ENCODE assay signal across 9 cellular contexts in genomic region chr2:148653437-148653836, GRCh38. TPM values are rescaled to one million over a fixed set of nuclear protein-coding genes. Genes with fewer than 3 reads are reported as not detected.
A peak's percentile ranks its signal among the peaks of the same experiment; 100 is the strongest.
DNase-seq lines count a peak whose midpoint lies in the region; ATAC-seq and TF ChIP-seq lines count a peak whose summit lies in the region.
"Had no signal": no experiment of that assay in that cellular context is flagged by ENCODE, and none has a peak within 500 bp of the region (broad histone marks: within the 10 kb centered on the region; RNA-seq: fewer than 3 reads in every experiment).

No MANE protein-coding gene starts in this region.

- H3K4me1 Mint-ChIP-seq in stimulated activated naive CD8-positive, alpha-beta T cell treated with anti-CD3 and anti-CD28 coated beads, Interleukin-15, Interleukin-2, amounts not matched to agents 100 ng/mL and 50 ng/mL, for 24 hours (ENCODE audit: low read depth): peaks cover 90% of the 10 kb centered on the region

- no peaks in the 10 kb centered on the region for H3K36me3 ChIP-seq in OCI-LY7 (ENCODE audit: insufficient read depth, low read length)
- H3K36me3 ChIP-seq in HAP-1 (replicated peaks): no peaks in the 10 kb centered on the region
- H3K36me3 ChIP-seq in osteoblast (ENCODE audit: insufficient read depth, low read length): no peaks in the 10 kb centered on the region

- no peak overlapping the region for H3K4me3 ChIP-seq in OCI-LY7 (ENCODE audit: low read depth, low read length, poor library complexity, severe bottlenecking)
- no peak overlapping the region for H3K4me3 ChIP-seq in HAP-1
- H3K4me3 ChIP-seq in osteoblast (ENCODE audit: insufficient read depth, low read length): no peak overlapping the region

- in situ Hi-C loops in HAP-1 (cut with MboI; ENCODE audit: low sequenced_read_pairs): no loop called here

- DNase-seq in Right ventricle myocardium superior: no peak
- DNase-seq in left cardiac atrium: no peak
- DNase-seq in OCI-LY7 (ENCODE audit: low spot score): peak; percentile 18
- no peak for DNase-seq in HAP-1 (ENCODE audit: low spot score in 2 of 2)
- no peak for DNase-seq in osteoblast (ENCODE audit: insufficient read length, low spot score, missing footprints)
- no peak for DNase-seq in activated naive CD4-positive, alpha-beta T cell treated with anti-CD3 and anti-CD28 coated beads, Interleukin-2, amount 50 U/mL, for 16 hours

- H3K27me3 ChIP-seq in HAP-1 (ENCODE audit: low read depth): no peaks in the 10 kb centered on the region
- H3K27me3 ChIP-seq in osteoblast (ENCODE audit: insufficient read depth, low read length): no peaks in the 10 kb centered on the region

- peak overlapping the region; percentile 3 for H3K4me3 Mint-ChIP-seq in stimulated activated naive CD8-positive, alpha-beta T cell treated with anti-CD3 and anti-CD28 coated beads, Interleukin-15, Interleukin-2, amounts not matched to agents 100 ng/mL and 50 ng/mL, for 24 hours
- H3K4me3 Mint-ChIP-seq: neural crest cell had no signal

- H3K9me2 ChIP-seq in OCI-LY7 (ENCODE audit: insufficient read depth, low read length): no peaks in the 10 kb centered on the region

- H3K9me3 ChIP-seq in OCI-LY7 (ENCODE audit: low read length) (no peaks in the 10 kb centered on the region), HAP-1 (no peaks in the 10 kb centered on the region), osteoblast (ENCODE audit: low read depth, low read length) (no peaks in the 10 kb centered on the region)

- H4K20me1 ChIP-seq in OCI-LY7 (ENCODE audit: insufficient read depth, low read length) (peaks cover 65% of the 10 kb centered on the region), osteoblast (ENCODE audit: insufficient read depth, low read length) (peaks cover 86% of the 10 kb centered on the region)

- H3K79me2 ChIP-seq in OCI-LY7 (ENCODE audit: insufficient read depth, low read depth, low read length): peaks cover 100% of the 10 kb centered on the region
- peaks cover 99% of the 10 kb centered on the region for H3K79me2 ChIP-seq in osteoblast (ENCODE audit: insufficient read depth, low read length)

- intact Hi-C loops in Right ventricle myocardium superior (cut with DNase I): loop anchor here (10.0 kb wide), 1 partner anchor 111 kb away; no protein-coding TSS in a partner anchor
- intact Hi-C loops in left cardiac atrium (cut with DNase I): no loop called here
- intact Hi-C loops in OCI-LY7 (cut with micrococcal nuclease; ENCODE audit: unreplicated experiment): loop anchor here (10.0 kb wide), 1 partner anchor 511 kb away; no protein-coding TSS in a partner anchor

- H3K4me1 ChIP-seq in OCI-LY7 (ENCODE audit: insufficient read depth, low read length, poor library complexity, severe bottlenecking) (peaks cover 12% of the 10 kb centered on the region), HAP-1 (no peaks in the 10 kb centered on the region), osteoblast (ENCODE audit: insufficient read depth, low read length) (no peaks in the 10 kb centered on the region)

- H3K9me3 Mint-ChIP-seq in stimulated activated naive CD8-positive, alpha-beta T cell treated with anti-CD3 and anti-CD28 coated beads, Interleukin-15, Interleukin-2, amounts not matched to agents 100 ng/mL and 50 ng/mL, for 24 hours: no peaks in the 10 kb centered on the region
- H3K9me3 Mint-ChIP-seq: neural crest cell had no signal

- POLR2A ChIA-PET in OCI-LY7 (lab: Charles Lee): interaction anchor here (0.5 to 1.9 kb wide), 4 partner anchors 11 to 506 kb away, joined by 3 to 5 read pairs (median 4); no protein-coding TSS in a partner anchor

- no peak for TF ChIP-seq CTCF in OCI-LY7 (conservative IDR thresholded peaks at IDR 0.05; ENCODE audit: low read length)
- no peak for TF ChIP-seq CTCF in osteoblast (IDR thresholded peaks at IDR 0.05; ENCODE audit: extremely low read depth, low read depth, low read length)

- H3K27ac ChIP-seq in OCI-LY7 (ENCODE audit: low read depth, low read length, poor library complexity, severe bottlenecking) (no peak overlapping the region), osteoblast (ENCODE audit: low read depth, low read length) (no peak overlapping the region)

- BruUV-seq in OCI-LY7 (replicated peaks; lab: Mats Ljungman, UMichigan): no TSS peak

- no peak overlapping the region for H2AFZ ChIP-seq in OCI-LY7 (ENCODE audit: low read length)
- no peak overlapping the region for H2AFZ ChIP-seq in osteoblast (ENCODE audit: low read length)

- peak overlapping the region; percentile 74 for H3K27ac Mint-ChIP-seq in stimulated activated naive CD8-positive, alpha-beta T cell treated with anti-CD3 and anti-CD28 coated beads, Interleukin-15, Interleukin-2, amounts not matched to agents 100 ng/mL and 50 ng/mL, for 24 hours

- ATAC-seq in Right ventricle myocardium superior (ENCODE audit: poor library complexity) (peak; percentile 28), left cardiac atrium (no peak), HG02840 (IDR thresholded peaks at IDR 0.05; ENCODE audit: low FRiP score, unreplicated experiment) (peak; percentile 87)

- H3K4me2 ChIP-seq in OCI-LY7 (ENCODE audit: low read length): peak overlapping the region; percentile 40; the same call in 1 of the 2 replicates
- H3K4me2 ChIP-seq in osteoblast (ENCODE audit: insufficient read depth, low read length): no peak overlapping the region

- H3K36me3 Mint-ChIP-seq in stimulated activated naive CD8-positive, alpha-beta T cell treated with anti-CD3 and anti-CD28 coated beads, Interleukin-15, Interleukin-2, amounts not matched to agents 100 ng/mL and 50 ng/mL, for 24 hours (ENCODE audit: low read depth): no peaks in the 10 kb centered on the region

- no peaks in the 10 kb centered on the region for H3K27me3 Mint-ChIP-seq in stimulated activated naive CD8-positive, alpha-beta T cell treated with anti-CD3 and anti-CD28 coated beads, Interleukin-15, Interleukin-2, amounts not matched to agents 100 ng/mL and 50 ng/mL, for 24 hours

- CTCF ChIA-PET in OCI-LY7 (lab: Charles Lee; ENCODE audit: unreplicated experiment): no interaction called here

RNA-seq across cellular contexts. Expression of gene EPC2, which starts 8.9 kb away (rescaled TPM):
- 18.5 TPM for total RNA-seq in Right ventricle myocardium superior
- 10 to 100 TPM; 19.1 to 22.3 TPM for total RNA-seq in left cardiac atrium
- total RNA-seq in OCI-LY7 (2014; rRNA removed; shearing (Covaris generic)): 12.8 and 14.9 TPM in 2 replicates
- 26.3 and 30.8 TPM in 2 replicates for total RNA-seq in OCI-LY7 (2022)
- total RNA-seq in osteoblast: 27.7 and 29.3 TPM in 2 replicates

Comparison
In these comparisons a context has a peak if more than half of its experiments do, and no peak if none do; other contexts are left out.
1. ATAC-seq: peak in Right ventricle myocardium superior (single experiment) and HG02840 (single experiment); none in left cardiac atrium (0 of 2).
2. intact Hi-C loops: an anchor here in Right ventricle myocardium superior (10.0 kb wide) and OCI-LY7 (10.0 kb wide); none called in left cardiac atrium.